In the genomic region with DNA sequence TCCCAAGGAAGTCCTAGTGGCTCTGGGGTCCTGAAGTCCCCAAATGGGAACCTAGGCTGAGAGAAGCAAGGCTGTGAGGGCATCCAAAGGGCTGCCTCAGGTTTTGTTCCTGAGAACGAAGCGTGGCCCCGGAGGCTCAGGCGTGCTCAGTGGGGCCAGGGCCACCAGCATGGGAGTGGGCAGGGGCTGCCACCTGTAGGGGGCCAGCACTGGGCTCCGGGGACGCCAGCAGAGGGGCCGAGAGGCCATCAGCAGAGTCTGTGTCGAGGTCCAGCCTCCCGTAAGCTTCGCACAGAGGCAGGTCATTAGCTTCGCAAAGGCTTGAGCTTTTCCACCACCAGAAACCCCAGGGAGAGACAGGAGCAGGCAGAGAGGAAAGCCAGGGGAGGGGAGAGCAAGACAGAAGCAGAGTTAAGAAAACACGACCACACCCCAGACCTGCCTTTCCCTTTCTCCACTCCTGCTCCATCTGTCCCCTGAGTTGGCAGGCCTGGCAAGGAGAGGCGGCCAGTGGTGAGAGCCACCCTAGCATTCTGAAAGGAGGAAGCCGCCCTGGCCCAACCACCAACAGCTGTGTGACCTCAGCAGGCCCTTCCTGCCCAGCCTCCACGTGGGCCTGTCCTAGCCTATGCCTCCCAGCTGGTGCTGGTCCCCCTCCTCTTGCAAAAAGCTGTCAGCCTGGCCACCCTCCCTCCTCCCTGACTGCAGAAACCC, we compare ENCODE assay signal across 14 cellular contexts. TPM values are rescaled to one million over a fixed set of nuclear protein-coding genes. Genes with fewer than 3 reads are reported as not detected.
A peak's percentile ranks its signal among the peaks of the same experiment; 100 is the strongest.
DNase-seq lines count a peak whose midpoint lies in the region; ATAC-seq and TF ChIP-seq lines count a peak whose summit lies in the region.
"Had no signal": no experiment of that assay in that cellular context is flagged by ENCODE, and none has a peak within 500 bp of the region (broad histone marks: within the 10 kb centered on the region; RNA-seq: fewer than 3 reads in every experiment).

No MANE protein-coding gene starts in this region.

- intact Hi-C loops in esophagus squamous epithelium (cut with DNase I), result no loop called here
- intact Hi-C loops in mucosa of descending colon (cut with DNase I, micrococcal nuclease), result no loop called here
- intact Hi-C loops in upper lobe of right lung (cut with DNase I), result no loop called here

- H3K36me3 ChIP-seq in esophagus squamous epithelium (peaks cover 23 to 69% (median 26%) of the 10 kb centered on the region in 3 donors), mucosa of descending colon (ENCODE audit: low read depth) (no peaks in the 10 kb centered on the region), upper lobe of right lung (peaks cover 51% of the 10 kb centered on the region)

- H3K27ac Mint-ChIP-seq in activated naive CD4-positive, alpha-beta T cell treated with anti-CD3 and anti-CD28 coated beads, Interleukin-2, amount 50 U/mL, for 72 hours, result peak overlapping the region; percentile 60 to 68
- H3K27ac Mint-ChIP-seq in progenitor cell of endocrine pancreas, result no peak overlapping the region

- DNase-seq in activated naive CD4-positive, alpha-beta T cell treated with anti-CD3 and anti-CD28 coated beads, Interleukin-2, amount 50 U/mL, for 72 hours (ENCODE audit: low spot score in 2 of 2), result no peak
- no peak for DNase-seq in activated naive CD4-positive, alpha-beta T cell treated with Interleukin-2 at 50 U/mL for 16 hours
- no peak for DNase-seq in esophagus squamous epithelium (lab: John Stamatoyannopoulos, UW)
- DNase-seq in mucosa of descending colon, result peak in 1 of 3 donors; percentile 37
- DNase-seq in upper lobe of right lung, result peak; percentile 80
- no peak for DNase-seq in epidermal melanocyte (ENCODE audit: insufficient read length, low spot score)
- DNase-seq in progenitor cell of endocrine pancreas (ENCODE audit: low spot score, unreplicated experiment), result no peak
- DNase-seq: ACHN; activated CD4-positive, alpha-beta memory T cell treated with anti-CD3 and anti-CD28 coated beads for 36 hours; NCI-H1694; retina; SW 1271 had no signal

- peak in 1 of 2 donors; percentile 22 for ATAC-seq in activated naive CD4-positive, alpha-beta T cell treated with anti-CD3 and anti-CD28 coated beads, Interleukin-2, amount 50 U/mL, for 72 hours
- peak; percentile 62 for ATAC-seq in mucosa of descending colon
- peak; percentile 83 for ATAC-seq in upper lobe of right lung
- no peak for ATAC-seq in GM21526 (IDR thresholded peaks at IDR 0.05; ENCODE audit: low FRiP score, unreplicated experiment)

- H3K9me3 Mint-ChIP-seq in activated naive CD4-positive, alpha-beta T cell treated with anti-CD3 and anti-CD28 coated beads, Interleukin-2, amount 50 U/mL, for 72 hours, result no peaks in the 10 kb centered on the region
- no peaks in the 10 kb centered on the region for H3K9me3 Mint-ChIP-seq in progenitor cell of endocrine pancreas (ENCODE audit: low read depth)
- H3K9me3 Mint-ChIP-seq: activated CD4-positive, alpha-beta memory T cell treated with anti-CD3 and anti-CD28 coated beads for 36 hours had no signal

- peaks cover 3% of the 10 kb centered on the region for H3K4me1 Mint-ChIP-seq in progenitor cell of endocrine pancreas (ENCODE audit: low read depth)

- TF ChIP-seq POLR2A in esophagus squamous epithelium (IDR thresholded peaks at IDR 0.05), result peak in 1 of 4 donors; percentile 23

- WGBS in esophagus squamous epithelium, 2 donors, result 74 to 82% methylated on average over 3 to 11 of the region's 15 CpGs

- H3K4me1 ChIP-seq in esophagus squamous epithelium (peaks cover 11 to 65% (median 16%) of the 10 kb centered on the region in 3 donors), mucosa of descending colon (ENCODE audit: low read depth) (peaks cover 6% of the 10 kb centered on the region), upper lobe of right lung (peaks cover 13% of the 10 kb centered on the region)

- H3K27me3 ChIP-seq in esophagus squamous epithelium (no peaks in the 10 kb centered on the region), upper lobe of right lung (no peaks in the 10 kb centered on the region)
- H3K27me3 ChIP-seq: tibial nerve had no signal

- H3K27ac ChIP-seq in esophagus squamous epithelium, result peak overlapping the region; percentile 2 to 54 (median 20)
- peak overlapping the region; percentile 60 for H3K27ac ChIP-seq in upper lobe of right lung

- peaks cover 10 to 12% of the 10 kb centered on the region in 2 donors for H3K36me3 Mint-ChIP-seq in activated naive CD4-positive, alpha-beta T cell treated with anti-CD3 and anti-CD28 coated beads, Interleukin-2, amount 50 U/mL, for 72 hours
- peaks cover 13% of the 10 kb centered on the region for H3K36me3 Mint-ChIP-seq in progenitor cell of endocrine pancreas (ENCODE audit: insufficient read depth)

- no peak for TF ChIP-seq CTCF in esophagus squamous epithelium (IDR thresholded peaks at IDR 0.05)
- TF ChIP-seq CTCF in mucosa of descending colon (IDR thresholded peaks at IDR 0.05), result no peak
- TF ChIP-seq CTCF in upper lobe of right lung (IDR thresholded peaks at IDR 0.05), result no peak
- no peak for TF ChIP-seq CTCF in progenitor cell of endocrine pancreas (IDR thresholded peaks at IDR 0.05; ENCODE audit: unreplicated experiment)

- H3K4me3 Mint-ChIP-seq in progenitor cell of endocrine pancreas (ENCODE audit: low read depth), result no peak overlapping the region
- H3K4me3 Mint-ChIP-seq: activated CD4-positive, alpha-beta memory T cell treated with anti-CD3 and anti-CD28 coated beads for 36 hours had no signal

- H3K9me3 ChIP-seq in esophagus squamous epithelium (no peaks in the 10 kb centered on the region), mucosa of descending colon (no peaks in the 10 kb centered on the region), upper lobe of right lung (no peaks in the 10 kb centered on the region)
- H3K9me3 ChIP-seq: tibial nerve had no signal

- H3K27me3 Mint-ChIP-seq in progenitor cell of endocrine pancreas, result no peaks in the 10 kb centered on the region
- H3K27me3 Mint-ChIP-seq: activated CD4-positive, alpha-beta memory T cell treated with anti-CD3 and anti-CD28 coated beads for 36 hours had no signal

- no peak overlapping the region for H3K4me3 ChIP-seq in esophagus squamous epithelium
- no peak overlapping the region for H3K4me3 ChIP-seq in mucosa of descending colon
- peak overlapping the region; percentile 11 for H3K4me3 ChIP-seq in upper lobe of right lung
- H3K4me3 ChIP-seq: tibial nerve had no signal

RNA-seq across cellular contexts. Expression of gene SURF6, which starts 5.5 kb away (rescaled TPM):
- total RNA-seq in activated naive CD4-positive, alpha-beta T cell treated with anti-CD3 and anti-CD28 coated beads, Interleukin-2, amount 50 U/mL, for 72 hours, result 10 to 100 TPM; 10.7 to 22.0 TPM
- 10 to 100 TPM; 14.5 to 28.6 (median 22.0) TPM for total RNA-seq in esophagus squamous epithelium
- 10 to 100 TPM; 23.7 to 24.7 (median 24.0) TPM for total RNA-seq in mucosa of descending colon
- total RNA-seq in upper lobe of right lung, result 15.9 TPM
- 21.3 and 23.1 TPM in 2 replicates for total RNA-seq in progenitor cell of endocrine pancreas

RNA-seq across cellular contexts. Expression of gene MED22, which starts 6.4 kb away (rescaled TPM):
- 10 to 100 TPM; 27.7 to 29.4 TPM for total RNA-seq in activated naive CD4-positive, alpha-beta T cell treated with anti-CD3 and anti-CD28 coated beads, Interleukin-2, amount 50 U/mL, for 72 hours
- 10 to 100 TPM; 10.8 to 22.5 (median 15.9) TPM for total RNA-seq in esophagus squamous epithelium
- 10 to 100 TPM; 19.8 to 33.6 (median 21.3) TPM for total RNA-seq in mucosa of descending colon
- 25.8 TPM for total RNA-seq in upper lobe of right lung
- total RNA-seq in progenitor cell of endocrine pancreas, result 48.4 and 49.2 TPM in 2 replicates

RNA-seq across cellular contexts. Expression of gene RPL7A, which starts 6.5 kb away (rescaled TPM):
- total RNA-seq in activated naive CD4-positive, alpha-beta T cell treated with anti-CD3 and anti-CD28 coated beads, Interleukin-2, amount 50 U/mL, for 72 hours, result 1,000 to 10,000 TPM; 3,254 to 3,908 TPM
- 1,000 to 10,000 TPM; 1,828 to 2,553 (median 2,363) TPM for total RNA-seq in esophagus squamous epithelium
- total RNA-seq in mucosa of descending colon, result 1,000 to 10,000 TPM; 1,420 to 1,482 (median 1,457) TPM
- 1,380 TPM for total RNA-seq in upper lobe of right lung
- 2,045 and 2,098 TPM in 2 replicates for total RNA-seq in progenitor cell of endocrine pancreas

RNA-seq across cellular contexts. Expression of gene SURF1, which starts 14.8 kb away (rescaled TPM):
- 10 to 100 TPM; 20.2 to 24.9 TPM for total RNA-seq in activated naive CD4-positive, alpha-beta T cell treated with anti-CD3 and anti-CD28 coated beads, Interleukin-2, amount 50 U/mL, for 72 hours
- 10 to 100 TPM; 18.2 to 44.7 (median 32.0) TPM for total RNA-seq in esophagus squamous epithelium
- total RNA-seq in mucosa of descending colon, result 10 to 100 TPM; 45.4 to 63.0 (median 52.2) TPM
- 43.9 TPM for total RNA-seq in upper lobe of right lung
- total RNA-seq in progenitor cell of endocrine pancreas, result 36.3 and 42.9 TPM in 2 replicates

RNA-seq across cellular contexts. Expression of gene SURF2, which starts 14.8 kb away (rescaled TPM):
- 10 to 100 TPM in 1 of 2 donors, 1 to 10 TPM in 1; 10.0 to 12.9 TPM for total RNA-seq in activated naive CD4-positive, alpha-beta T cell treated with anti-CD3 and anti-CD28 coated beads, Interleukin-2, amount 50 U/mL, for 72 hours
- total RNA-seq in esophagus squamous epithelium, result 10 to 100 TPM; 30.1 to 36.8 (median 33.6) TPM
- 10 to 100 TPM in 2 of 3 donors, 1 to 10 TPM in 1; 8.7 to 15.0 (median 11.4) TPM for total RNA-seq in mucosa of descending colon
- 12.0 TPM for total RNA-seq in upper lobe of right lung
- 15.8 and 19.8 TPM in 2 replicates for total RNA-seq in progenitor cell of endocrine pancreas
